10 cellular contexts compared by ENCODE assay signal in genomic region chr2:101781730-101782426, GRCh38.
DNase-seq lines count a peak whose midpoint lies in the region; ATAC-seq and TF ChIP-seq lines count a peak whose summit lies in the region.
"Had no signal": no experiment of that assay in that cellular context is flagged by ENCODE, and none has a peak within 500 bp of the region (broad histone marks: within the 10 kb centered on the region; RNA-seq: fewer than 3 reads in every experiment).

No MANE protein-coding gene starts in this region.

- intact Hi-C loops in Caco-2 (cut with micrococcal nuclease; ENCODE audit: unreplicated experiment) = no loop called here

- no TSS peak for BruUV-seq in Caco-2 (replicated peaks; lab: Mats Ljungman, UMichigan)

- H3K4me2 ChIP-seq in SU-DHL-6 (ENCODE audit: low read depth, low read length, poor library complexity, severe bottlenecking) (peak overlapping the region; percentile 53), mesenchymal stem cell (ENCODE audit: low read length, poor library complexity, severe bottlenecking) (no peak overlapping the region)

- H4K8ac ChIP-seq in mesenchymal stem cell (ENCODE audit: low read length) = no peak overlapping the region

- no peak overlapping the region for H3K18ac ChIP-seq in mesenchymal stem cell (ENCODE audit: low read depth in 1 of 2, low read length in 2 of 2)

- H3K4me3 Mint-ChIP-seq in Caco-2 (ENCODE audit: unreplicated experiment) = no peak overlapping the region
- peak overlapping the region; percentile 67; the same call in 1 of the 2 replicates for H3K4me3 Mint-ChIP-seq in HFFc6
- peak overlapping the region; percentile 47 for H3K4me3 Mint-ChIP-seq in neural crest cell
- H3K4me3 Mint-ChIP-seq: activated CD4-positive, alpha-beta T cell treated with anti-CD3 and anti-CD28 coated beads, Interleukin-2, amount 10 ng/mL, durations not matched to agents 7 days and 5 days had no signal

- H4K20me1 ChIP-seq in SU-DHL-6 (ENCODE audit: low read depth, low read length) = peaks cover 40% of the 10 kb centered on the region; the same call in 1 of the 2 replicates

- no peak for ATAC-seq in HG03135 (IDR thresholded peaks at IDR 0.05; ENCODE audit: unreplicated experiment)
- ATAC-seq: right cardiac atrium had no signal

- no peak overlapping the region for H3K23ac ChIP-seq in mesenchymal stem cell (ENCODE audit: low read length in 2 of 2)

- H3K27me3 ChIP-seq in Caco-2 (replicated peaks; ENCODE audit: control insufficient read depth, insufficient read depth, low read length) = no peaks in the 10 kb centered on the region
- H3K27me3 ChIP-seq in SU-DHL-6 (ENCODE audit: low read length) = no peaks in the 10 kb centered on the region
- no peaks in the 10 kb centered on the region for H3K27me3 ChIP-seq in mesenchymal stem cell (ENCODE audit: control insufficient read depth in 1 of 2, insufficient read depth in 1 of 2, low read length in 2 of 2)
- H3K27me3 ChIP-seq: SJSA1 had no signal

- no peak overlapping the region for H2AK5ac ChIP-seq in mesenchymal stem cell (ENCODE audit: low read length, severe bottlenecking)

- no peak overlapping the region for H4K91ac ChIP-seq in mesenchymal stem cell (ENCODE audit: low read length)

- H3K4me3 ChIP-seq in Caco-2 (ENCODE audit: low read depth, low read length) (no peak overlapping the region), SU-DHL-6 (ENCODE audit: insufficient read depth, low read length, poor library complexity, severe bottlenecking) (no peak overlapping the region), mesenchymal stem cell (ENCODE audit: insufficient read depth in 1 of 2, low read depth in 1 of 2, low read length in 2 of 2) (no peak overlapping the region)
- H3K4me3 ChIP-seq: SJSA1 had no signal

- no peak overlapping the region for H2AFZ ChIP-seq in SU-DHL-6 (ENCODE audit: low read depth, low read length, severe bottlenecking)
- no peak overlapping the region for H2AFZ ChIP-seq in mesenchymal stem cell (ENCODE audit: low read depth, low read length)

- H3K79me2 ChIP-seq in SU-DHL-6 (ENCODE audit: insufficient read depth, low read length) = peaks cover 98% of the 10 kb centered on the region

- H3K36me3 ChIP-seq in Caco-2 (ENCODE audit: control insufficient read depth, insufficient read depth, low read length) = no peaks in the 10 kb centered on the region
- no peaks in the 10 kb centered on the region for H3K36me3 ChIP-seq in SU-DHL-6 (ENCODE audit: low read length)
- H3K36me3 ChIP-seq in mesenchymal stem cell (ENCODE audit: control insufficient read depth in 1 of 2, insufficient read depth in 2 of 2, low read depth in 1 of 2, low read length in 2 of 2) = peaks cover 0 to 21% of the 10 kb centered on the region in 2 experiments

- no peak overlapping the region for H3K4ac ChIP-seq in mesenchymal stem cell (ENCODE audit: low read depth in 1 of 2, low read length in 2 of 2)

- 91% methylated on average over 8 of the region's 8 CpGs for WGBS in mesenchymal stem cell

- H2BK5ac ChIP-seq in mesenchymal stem cell (ENCODE audit: low read depth, low read length, poor library complexity, severe bottlenecking) = no peak overlapping the region

- no peak overlapping the region for H2BK120ac ChIP-seq in mesenchymal stem cell (ENCODE audit: low read depth, low read length)

- H3K4me1 Mint-ChIP-seq in Caco-2 (ENCODE audit: low read depth, unreplicated experiment) (peaks cover 44% of the 10 kb centered on the region), HFFc6 (ENCODE audit: low read depth) (peaks cover 79% of the 10 kb centered on the region), neural crest cell (peaks cover 62% of the 10 kb centered on the region)

- POLR2A ChIA-PET in Caco-2 (lab: Charles Lee) = no interaction called here

- no peak overlapping the region for H2BK12ac ChIP-seq in mesenchymal stem cell (ENCODE audit: low read length in 2 of 2)

- H3K36me3 Mint-ChIP-seq in Caco-2 (ENCODE audit: insufficient read depth, unreplicated experiment) (peaks cover 53% of the 10 kb centered on the region), HFFc6 (ENCODE audit: low read depth) (peaks cover 5% of the 10 kb centered on the region; the same call in 1 of the 2 replicates), neural crest cell (ENCODE audit: low read depth) (no peaks in the 10 kb centered on the region)

- no peaks in the 10 kb centered on the region for H3K9me3 Mint-ChIP-seq in Caco-2 (ENCODE audit: unreplicated experiment)
- H3K9me3 Mint-ChIP-seq in HFFc6 = no peaks in the 10 kb centered on the region
- no peaks in the 10 kb centered on the region for H3K9me3 Mint-ChIP-seq in neural crest cell
- H3K9me3 Mint-ChIP-seq: activated CD4-positive, alpha-beta T cell treated with anti-CD3 and anti-CD28 coated beads, Interleukin-2, amount 10 ng/mL, durations not matched to agents 7 days and 5 days had no signal

- H3F3A ChIP-seq in SU-DHL-6 (ENCODE audit: insufficient read depth) = peaks cover 9% of the 10 kb centered on the region; the same call in 1 of the 2 replicates

- DNase-seq in Caco-2 = no peak
- no peak for DNase-seq in HFFc6
- no peak for DNase-seq in neural crest cell (ENCODE audit: low read depth, low spot score)
- DNase-seq in occipital lobe (lab: John Stamatoyannopoulos, UW) = no peak
- no peak for DNase-seq in mesenchymal stem cell
- DNase-seq: activated CD4-positive, alpha-beta T cell treated with anti-CD3 and anti-CD28 coated beads, Interleukin-2, amount 10 ng/mL, durations not matched to agents 7 days and 5 days; right cardiac atrium had no signal

- H3K14ac ChIP-seq in mesenchymal stem cell (ENCODE audit: low read length in 2 of 2) = no peak overlapping the region

- 0 out of 2 replicates have a peak overlapping the region, but pooled peaks have one; percentile 28 for H3K9ac ChIP-seq in SU-DHL-6 (ENCODE audit: low read length)
- no peak overlapping the region for H3K9ac ChIP-seq in mesenchymal stem cell (ENCODE audit: low read length)

- no peak overlapping the region for H2BK15ac ChIP-seq in mesenchymal stem cell (ENCODE audit: low read depth, poor library complexity, severe bottlenecking)

- H3K4me1 ChIP-seq in Caco-2 (peaks cover 33% of the 10 kb centered on the region), mesenchymal stem cell (ENCODE audit: control insufficient read depth, insufficient read depth, low read depth, low read length) (peaks cover 12% of the 10 kb centered on the region)

- H3K9me3 ChIP-seq in Caco-2 = no peaks in the 10 kb centered on the region
- H3K9me3 ChIP-seq in SU-DHL-6 (ENCODE audit: insufficient read depth, low read length) = no peaks in the 10 kb centered on the region
- H3K9me3 ChIP-seq in mesenchymal stem cell (ENCODE audit: control insufficient read depth, low read length) = no peaks in the 10 kb centered on the region
- H3K9me3 ChIP-seq: SJSA1 had no signal

- no peaks in the 10 kb centered on the region for H3K9me2 ChIP-seq in SU-DHL-6 (replicated peaks; ENCODE audit: insufficient read depth, low read length)

- H3K27me3 Mint-ChIP-seq in Caco-2 (ENCODE audit: insufficient read depth, unreplicated experiment) (no peaks in the 10 kb centered on the region), HFFc6 (ENCODE audit: insufficient read depth) (no peaks in the 10 kb centered on the region; the same call in 1 of the 2 replicates), neural crest cell (ENCODE audit: low read depth) (no peaks in the 10 kb centered on the region)
- H3K27me3 Mint-ChIP-seq: activated CD4-positive, alpha-beta T cell treated with anti-CD3 and anti-CD28 coated beads, Interleukin-2, amount 10 ng/mL, durations not matched to agents 7 days and 5 days had no signal

- TF ChIP-seq CTCF in Caco-2 (IDR thresholded peaks at IDR 0.05; ENCODE audit: insufficient read depth in 1 of 2, low read depth in 1 of 2, low read length in 1 of 2, severe bottlenecking in 1 of 2, unreplicated experiment in 1 of 2) (no peak), HFFc6 (IDR thresholded peaks at IDR 0.05) (no peak), SU-DHL-6 (IDR thresholded peaks at IDR 0.05; ENCODE audit: insufficient read depth, low read length, poor library complexity, severe bottlenecking) (no peak), neural crest cell (conservative IDR thresholded peaks at IDR 0.05) (no peak)

- H3K27ac Mint-ChIP-seq in Caco-2 (ENCODE audit: unreplicated experiment) (peak overlapping the region; percentile 47), HFFc6 (peak overlapping the region; percentile 74), neural crest cell (ENCODE audit: unreplicated experiment) (peak overlapping the region; percentile 85)
- H3K27ac Mint-ChIP-seq: activated CD4-positive, alpha-beta T cell treated with anti-CD3 and anti-CD28 coated beads, Interleukin-2, amount 10 ng/mL, durations not matched to agents 7 days and 5 days had no signal

- H3K79me1 ChIP-seq in mesenchymal stem cell (replicated peaks; ENCODE audit: low read length, poor library complexity, severe bottlenecking) = peaks cover 2% of the 10 kb centered on the region

- CTCF ChIA-PET in Caco-2 (lab: Charles Lee) = no interaction called here

- peak overlapping the region; percentile 72 for H3K27ac ChIP-seq in SU-DHL-6 (ENCODE audit: low read depth, low read length)
- H3K27ac ChIP-seq in mesenchymal stem cell (ENCODE audit: low read length, poor library complexity, severe bottlenecking) = no peak overlapping the region
- H3K27ac ChIP-seq: SJSA1 had no signal
